ENCODE assay signal across 8 cellular contexts in genomic region chr6:67237276-67237675, GRCh38.
"Had no signal": no experiment of that assay in that cellular context is flagged by ENCODE, and none has a peak within 500 bp of the region (broad histone marks: within the 10 kb centered on the region; RNA-seq: fewer than 3 reads in every experiment).

No MANE protein-coding gene starts in this region.

- H3K4me3 ChIP-seq: GM23338 had no signal

- H3K27me3 Mint-ChIP-seq: IgD-negative memory B cell had no signal

- H3K27ac Mint-ChIP-seq: GM23338, H9, IgD-negative memory B cell had no signal

- H3K4me2 ChIP-seq: GM23338 had no signal

- H3K4me1 Mint-ChIP-seq: GM23338, H9, IgD-negative memory B cell had no signal

- H3K36me3 Mint-ChIP-seq: IgD-negative memory B cell had no signal

- FAIRE-seq: H1, H54 had no signal

- DNase-seq: H9, HCEC 1CT, KG1 had no signal

- H3K4me3 Mint-ChIP-seq: GM23338, H9, IgD-negative memory B cell had no signal

- H3K9me3 Mint-ChIP-seq: H9 had no signal

- ATAC-seq: GM23338 had no signal

- H3K27ac ChIP-seq: HL-60 had no signal
